19 cellular contexts compared by ENCODE assay signal in genomic region chr11:93773045-93773477, GRCh38. TPM values are rescaled to one million over a fixed set of nuclear protein-coding genes. Genes with fewer than 3 reads are reported as not detected.
DNase-seq lines count a peak whose midpoint lies in the region; ATAC-seq and TF ChIP-seq lines count a peak whose summit lies in the region.
"Had no signal": no experiment of that assay in that cellular context is flagged by ENCODE, and none has a peak within 500 bp of the region (broad histone marks: within the 10 kb centered on the region; RNA-seq: fewer than 3 reads in every experiment).

No MANE protein-coding gene starts in this region.

- peaks cover 4% of the 10 kb centered on the region for H3K79me1 ChIP-seq in neuronal stem cell (ENCODE audit: low read depth, low read length)

- H3K4me1 Mint-ChIP-seq in WTC11, result peaks cover 12% of the 10 kb centered on the region

- H3K18ac ChIP-seq in neuronal stem cell (ENCODE audit: low read length), result no peak overlapping the region

- no peak overlapping the region for H3K27ac Mint-ChIP-seq in WTC11
- H3K27ac Mint-ChIP-seq: CD8-positive, alpha-beta T cell had no signal

- H2BK120ac ChIP-seq in neuronal stem cell (ENCODE audit: low read depth, low read length), result no peak overlapping the region

- H4K8ac ChIP-seq in neuronal stem cell (ENCODE audit: low read depth, low read length), result no peak overlapping the region

- 0 out of 2 replicates have a peak, but pooled peaks cover 3% of the 10 kb centered on the region for H3K36me3 Mint-ChIP-seq in WTC11
- H3K36me3 Mint-ChIP-seq: CD8-positive, alpha-beta T cell had no signal

- WGBS in neuronal stem cell (ENCODE audit: extremely low coverage in 2 of 2, insufficient read length in 2 of 2, insufficient replicate concordance in 1 of 2), 2 donors, result no CpG with 5 or more reads among the region's 3 CpGs

- H2AK5ac ChIP-seq in neuronal stem cell (ENCODE audit: low read depth, low read length), result no peak overlapping the region

- no peak overlapping the region for H3K4me2 ChIP-seq in neuronal stem cell (ENCODE audit: insufficient read depth, low read length, poor library complexity, severe bottlenecking)
- H3K4me2 ChIP-seq: BLaER1, PC-9 had no signal

- TF ChIP-seq CTCF in WTC11 (IDR thresholded peaks at IDR 0.05), result no peak

- H3K27me3 ChIP-seq in H7 (ENCODE audit: control insufficient read depth, insufficient read depth, low read length), result no peaks in the 10 kb centered on the region
- no peaks in the 10 kb centered on the region for H3K27me3 ChIP-seq in neuronal stem cell (ENCODE audit: control insufficient read depth in 3 of 3, insufficient read depth in 3 of 3, low read depth in 1 of 3, low read length in 3 of 3)
- H3K27me3 ChIP-seq: BLaER1, MG63, SJCRH30 had no signal

- H4K91ac ChIP-seq in neuronal stem cell (ENCODE audit: low read depth, low read length, poor library complexity), result no peak overlapping the region

- H2BK15ac ChIP-seq in neuronal stem cell (ENCODE audit: low read length), result no peak overlapping the region

- POLR2A ChIA-PET in WTC11 (lab: Charles Lee), result interaction anchor here (1.0 to 1.8 kb wide), 2 partner anchors 11 to 32 kb away, joined by 3 to 6 read pairs; partner anchors contain the start of genes C11orf54, MED17 and TAF1D

- H3K9me3 Mint-ChIP-seq in WTC11, result peaks cover 6% of the 10 kb centered on the region; the same call in 1 of the 2 replicates
- H3K9me3 Mint-ChIP-seq: CD8-positive, alpha-beta T cell had no signal

- H3K4me1 ChIP-seq in neuronal stem cell (ENCODE audit: control insufficient read depth in 2 of 2, insufficient read depth in 1 of 2, low read depth in 1 of 2, low read length in 2 of 2), result peaks cover 0 to 2% of the 10 kb centered on the region in 2 donors
- H3K4me1 ChIP-seq: SJCRH30 had no signal

- CTCF ChIA-PET in WTC11 (lab: Charles Lee), result no interaction called here

- H3K36me3 ChIP-seq in H7 (replicated peaks; ENCODE audit: control insufficient read depth, insufficient read depth, low read length) (no peaks in the 10 kb centered on the region), neuronal stem cell (replicated peaks in 1 of 2; ENCODE audit: control insufficient read depth in 2 of 2, insufficient read depth in 2 of 2, low read length in 2 of 2) (peaks cover 0 to 2% of the 10 kb centered on the region in 2 donors)
- H3K36me3 ChIP-seq: MG63, SJCRH30 had no signal

- H2BK12ac ChIP-seq in neuronal stem cell (ENCODE audit: low read length), result no peak overlapping the region

- H2AFZ ChIP-seq in neuronal stem cell (ENCODE audit: low read length), result no peak overlapping the region
- H2AFZ ChIP-seq: PC-9 had no signal

- H3K27ac ChIP-seq in neuronal stem cell (replicated peaks; ENCODE audit: low read length), result no peak overlapping the region
- H3K27ac ChIP-seq: BLaER1, PC-9, SJCRH30 had no signal

- DNase-seq in H7 (peak; percentile 32), WTC11 (ENCODE audit: low spot score) (peak; percentile 56), iPS-NIHi7 (ENCODE audit: extremely low spot score) (peak; percentile 26), neuronal stem cell (ENCODE audit: low spot score) (peak; percentile 4), SIG-M5 treated with dmso at 0.1 percent for 504 hours (lab: John Stamatoyannopoulos, UW; ENCODE audit: unreplicated experiment) (no peak)
- DNase-seq: CD8-positive, alpha-beta T cell; HCEC 1CT; Kasumi-1; MG63; NCI-H1048; NCI-H1436; NCI-H1930; NCI-H345; NCI-H524 treated with DMSO at 0.1 percent for 48 hours; PC-9; SJCRH30 had no signal

- H3K4me3 ChIP-seq in H7 (ENCODE audit: insufficient read depth, low read depth, low read length) (no peak overlapping the region), neuronal stem cell (ENCODE audit: low read length in 2 of 2) (no peak overlapping the region)
- H3K4me3 ChIP-seq: BLaER1, MG63, PC-9, SJCRH30 had no signal

- no peak overlapping the region for H3K9ac ChIP-seq in neuronal stem cell (ENCODE audit: low read depth, low read length, poor library complexity)
- H3K9ac ChIP-seq: BLaER1 had no signal

- no peak overlapping the region for H3K4ac ChIP-seq in neuronal stem cell (ENCODE audit: low read length)

- no peak overlapping the region for H3K4me3 Mint-ChIP-seq in WTC11
- H3K4me3 Mint-ChIP-seq: CD8-positive, alpha-beta T cell had no signal

- no peak overlapping the region for H3K14ac ChIP-seq in neuronal stem cell (ENCODE audit: low read length)

- H3K27me3 Mint-ChIP-seq in WTC11 (ENCODE audit: low read depth), result no peaks in the 10 kb centered on the region

- no peaks in the 10 kb centered on the region for H3K9me3 ChIP-seq in neuronal stem cell (replicated peaks in 1 of 2; ENCODE audit: control insufficient read depth in 2 of 2, insufficient read depth in 1 of 2, low read depth in 1 of 2, low read length in 2 of 2)
- H3K9me3 ChIP-seq: MG63, SJCRH30 had no signal

- ATAC-seq in WTC11 (peak; percentile 77), HG02938 (IDR thresholded peaks at IDR 0.05; ENCODE audit: unreplicated experiment) (no peak), GM21825 (IDR thresholded peaks at IDR 0.05; ENCODE audit: unreplicated experiment) (no peak)
- ATAC-seq: CD8-positive, alpha-beta T cell had no signal

- no peak overlapping the region for H2BK5ac ChIP-seq in neuronal stem cell (ENCODE audit: low read length)

- peak overlapping the region; percentile 31 for H3K23ac ChIP-seq in neuronal stem cell (ENCODE audit: low read depth, low read length, poor library complexity)

TF ChIP-seq in WTC11, 78 proteins besides CTCF, POLR2A, EP300 and RAD21:
- no peak for TF ChIP-seq SP1 (CRISPR knock-in tag; conservative IDR thresholded peaks at IDR 0.05)
- TF ChIP-seq FOXP1 (CRISPR knock-in tag; IDR thresholded peaks at IDR 0.05; ENCODE audit: borderline replicate concordance), result 0 out of 2 replicates have a peak, but pooled peaks have one; percentile 21
- TF ChIP-seq TEAD4 (CRISPR knock-in tag; IDR thresholded peaks at IDR 0.05), result 0 out of 2 replicates have a peak, but pooled peaks have one; percentile 28
- TF ChIP-seq ZNF138 (CRISPR knock-in tag; conservative IDR thresholded peaks at IDR 0.05), result 0 out of 2 replicates have a peak, but pooled peaks have one; percentile 67

RNA-seq across cellular contexts. Expression of gene MED17, which starts 11.0 kb away (rescaled TPM):
- total RNA-seq in H7 (2014; rRNA removed; shearing (Covaris generic)), result 24.5 and 36.8 TPM in 2 replicates
- 25.3 to 30.5 TPM (median 29.6 TPM) in 3 replicates for total RNA-seq in WTC11 (2021)
- polyA plus RNA-seq in neuronal stem cell (2013, experiment 1 of 2), result 18.2 TPM
- 19.0 TPM for polyA plus RNA-seq in neuronal stem cell (2013, experiment 2 of 2)

RNA-seq across cellular contexts. Expression of gene C11orf54, which starts 31.6 kb away (rescaled TPM):
- total RNA-seq in H7 (2014; rRNA removed; shearing (Covaris generic)), result 19.3 and 27.0 TPM in 2 replicates
- total RNA-seq in WTC11 (2021), result 24.5 to 25.4 TPM (median 25.3 TPM) in 3 replicates
- 27.8 TPM for polyA plus RNA-seq in neuronal stem cell (2013, experiment 1 of 2)
- 29.1 TPM for polyA plus RNA-seq in neuronal stem cell (2013, experiment 2 of 2)

RNA-seq across cellular contexts. Expression of gene TAF1D, which starts 31.8 kb away (rescaled TPM):
- total RNA-seq in H7 (2014; rRNA removed; shearing (Covaris generic)), result 84.6 and 171 TPM in 2 replicates
- 173 to 223 TPM (median 185 TPM) in 3 replicates for total RNA-seq in WTC11 (2021)
- 175 TPM for polyA plus RNA-seq in neuronal stem cell (2013, experiment 1 of 2)
- polyA plus RNA-seq in neuronal stem cell (2013, experiment 2 of 2), result 189 TPM
